1 cellular context compared by ENCODE assay signal in genomic region chr11:67239795-67240574, GRCh38.
TF ChIP-seq lines count a peak whose summit lies in the region.

No MANE protein-coding gene starts in this region.

TF ChIP-seq in K562, 482 proteins besides CTCF, POLR2A, EP300 and RAD21 (continued from another document and continues in another):
- TF ChIP-seq ZNF318 (IDR thresholded peaks at IDR 0.05; ENCODE audit: borderline replicate concordance in 1 of 2, low read depth in 1 of 2) (no peak), ATF3 (IDR thresholded peaks at IDR 0.05) (peak; percentile 43; the same call in 1 of the 2 replicates), ATF3 (CRISPR knock-in tag; conservative IDR thresholded peaks at IDR 0.05) (peak; percentile 73; the same call in 1 of the 2 replicates), HNRNPK (IDR thresholded peaks at IDR 0.05; ENCODE audit: low read depth, low read length, poor library complexity, severe bottlenecking) (no peak), HMGN3 (IDR thresholded peaks at IDR 0.05; ENCODE audit: borderline replicate concordance, extremely low read depth, insufficient read length, low read depth, low read length) (peak; percentile 93), KAT7 (CRISPR knock-in tag; IDR thresholded peaks at IDR 0.05; ENCODE audit: borderline replicate concordance) (peak; percentile 89; the same call in 1 of the 2 replicates), E2F8 (IDR thresholded peaks at IDR 0.05; ENCODE audit: low read depth, partially characterized antibody) (no peak), KLF6 (CRISPR knock-in tag; IDR thresholded peaks at IDR 0.05; ENCODE audit: borderline replicate concordance) (no peak), ZNF274 (IDR thresholded peaks at IDR 0.05; ENCODE audit: borderline replicate concordance, low read depth, low read length) (no peak), FUS (optimal IDR thresholded peaks at IDR 0.05; ENCODE audit: low read depth, low read length) (no peak), SIN3A (IDR thresholded peaks at IDR 0.05; ENCODE audit: borderline replicate concordance in 2 of 2, control insufficient read depth in 1 of 2, low read depth in 2 of 2, low read length in 2 of 2) (peak; percentile 48 to 96), ZZZ3 (IDR thresholded peaks at IDR 0.05) (no peak), POLR2G (IDR thresholded peaks at IDR 0.05; ENCODE audit: low read depth, low read length) (peak; percentile 98), ZNF253 (CRISPR knock-in tag; conservative IDR thresholded peaks at IDR 0.05) (no peak), MTA3 (IDR thresholded peaks at IDR 0.05; ENCODE audit: borderline replicate concordance) (peak; percentile 90), BRF2 (IDR thresholded peaks at IDR 0.05; ENCODE audit: borderline replicate concordance, insufficient read depth, insufficient read length) (no peak), ZNF217 (CRISPR knock-in tag; IDR thresholded peaks at IDR 0.05) (no peak), ZNF561 (CRISPR knock-in tag; conservative IDR thresholded peaks at IDR 0.05) (no peak), RHOXF2B (CRISPR knock-in tag; conservative IDR thresholded peaks at IDR 0.05) (no peak), ZNF280B (CRISPR knock-in tag; IDR thresholded peaks at IDR 0.05) (no peak), ZNF165 (CRISPR knock-in tag; IDR thresholded peaks at IDR 0.05; ENCODE audit: borderline replicate concordance) (no peak), TCFL5 (CRISPR knock-in tag; conservative IDR thresholded peaks at IDR 0.05) (no peak), MIER1 (IDR thresholded peaks at IDR 0.05; ENCODE audit: low read depth) (no peak), ZNF41 (CRISPR knock-in tag; conservative IDR thresholded peaks at IDR 0.05) (no peak), OTX1 (CRISPR knock-in tag; IDR thresholded peaks at IDR 0.05) (no peak), RBM39 (optimal IDR thresholded peaks at IDR 0.05; ENCODE audit: low read depth, low read length) (no peak), BHLHE40 (IDR thresholded peaks at IDR 0.05; ENCODE audit: low read length) (peak; percentile 20; the same call in 1 of the 2 replicates), NUFIP1 (IDR thresholded peaks at IDR 0.05; ENCODE audit: partially characterized antibody) (no peak), IFI16 (CRISPR knock-in tag; IDR thresholded peaks at IDR 0.05) (no peak), ZNF764 (CRISPR knock-in tag; IDR thresholded peaks at IDR 0.05; ENCODE audit: low read depth) (no peak), ZNF146 (CRISPR knock-in tag; IDR thresholded peaks at IDR 0.05; ENCODE audit: unreplicated experiment) (no peak), CREM (IDR thresholded peaks at IDR 0.05; ENCODE audit: low read depth) (peak; percentile 87), THAP7 (CRISPR knock-in tag; IDR thresholded peaks at IDR 0.05) (no peak), ZNF79 (CRISPR knock-in tag; IDR thresholded peaks at IDR 0.05; ENCODE audit: low read depth) (no peak), RFX7 (CRISPR knock-in tag; IDR thresholded peaks at IDR 0.05) (no peak), CTBP1 (IDR thresholded peaks at IDR 0.05; ENCODE audit: borderline replicate concordance) (no peak), PTRF (tag; IDR thresholded peaks at IDR 0.05) (no peak), HDAC3 (IDR thresholded peaks at IDR 0.05; ENCODE audit: borderline replicate concordance, partially characterized antibody) (no peak), ZNF398 (CRISPR knock-in tag; IDR thresholded peaks at IDR 0.05) (no peak), SMAD3 (CRISPR knock-in tag; conservative IDR thresholded peaks at IDR 0.05) (no peak), ADNP (tag; IDR thresholded peaks at IDR 0.05) (no peak), ELF1 (tag; IDR thresholded peaks at IDR 0.05) (peak; percentile 52; the same call in 1 of the 2 replicates), ZNF695 (CRISPR knock-in tag; IDR thresholded peaks at IDR 0.05) (no peak), DPF2 (IDR thresholded peaks at IDR 0.05) (no peak), ARNT (IDR thresholded peaks at IDR 0.05) (no peak), HDAC6 (IDR thresholded peaks at IDR 0.05; ENCODE audit: low read depth, low read length) (no peak), ATF6 (CRISPR knock-in tag; IDR thresholded peaks at IDR 0.05) (no peak)
